In the genomic region with DNA sequence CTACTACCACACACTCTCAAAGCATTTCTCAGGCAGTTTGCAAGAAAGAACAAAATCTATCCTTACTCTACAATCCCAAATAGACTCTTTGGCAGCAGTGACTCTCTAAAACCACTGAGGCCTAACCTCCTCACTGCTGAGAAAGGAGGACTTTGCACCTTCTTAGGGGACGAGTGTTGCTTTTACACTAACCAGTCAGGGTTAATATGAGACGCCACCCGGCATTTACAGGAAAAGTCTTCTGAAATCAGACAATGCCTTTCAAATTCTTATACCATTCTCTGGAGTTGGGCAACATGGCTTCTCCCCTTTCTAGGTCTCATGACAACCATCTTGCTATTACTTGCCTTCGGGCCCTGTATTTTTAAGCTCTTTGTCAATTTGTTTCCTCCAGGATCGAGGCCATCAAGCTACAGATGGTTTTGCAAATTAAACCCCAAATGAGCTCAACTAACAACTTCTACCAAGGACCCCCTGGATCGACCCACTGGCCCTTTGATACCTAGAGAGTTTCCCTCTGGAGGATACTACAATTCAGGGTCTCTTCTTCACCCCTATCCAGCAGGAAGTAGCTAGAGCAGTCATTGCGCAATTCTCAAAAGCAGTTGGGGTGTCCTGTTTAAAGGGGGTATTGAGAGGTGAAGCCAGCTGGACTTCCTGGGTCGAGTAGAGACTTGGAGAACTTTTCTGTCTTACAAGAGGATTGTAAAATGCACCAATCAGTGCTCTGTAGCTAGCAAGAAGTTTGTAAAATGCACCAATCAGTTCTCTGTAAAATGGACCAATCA, we compare ENCODE assay signal across 20 cellular contexts. TPM values are rescaled to one million over a fixed set of nuclear protein-coding genes. Genes with fewer than 3 reads are reported as not detected.
DNase-seq lines count a peak whose midpoint lies in the region; ATAC-seq, FAIRE-seq and TF ChIP-seq lines count a peak whose summit lies in the region.
"Had no signal": no experiment of that assay in that cellular context is flagged by ENCODE, and none has a peak within 500 bp of the region (broad histone marks: within the 10 kb centered on the region; RNA-seq: fewer than 3 reads in every experiment).

No MANE protein-coding gene starts in this region.

- H3K36me3 ChIP-seq in HepG2 (replicated peaks in 1 of 2; ENCODE audit: control insufficient read depth in 1 of 2, insufficient read depth in 2 of 2, low read length in 2 of 2) (no peaks in the 10 kb centered on the region), right lobe of liver (no peaks in the 10 kb centered on the region), K562 (ENCODE audit: control insufficient read depth, insufficient read depth, low read length) (no peaks in the 10 kb centered on the region)

- DNase-seq in HepG2 (ENCODE audit: low spot score) (no peak), right lobe of liver (no peak), K562 (ENCODE audit: extremely low read depth in 1 of 4, low spot score in 3 of 4) (no peak), memory B cell (ENCODE audit: low spot score in 2 of 2) (no peak), lower leg skin (ENCODE audit: low spot score in 2 of 2) (no peak), natural killer cell (no peak)
- DNase-seq in activated naive CD8-positive, alpha-beta T cell treated with anti-CD3 and anti-CD28 coated beads, Interleukin-2, amount 50 U/mL, for 24 hours = no peak
- DNase-seq: ACHN; CD8-positive, alpha-beta T cell; COR-L47; DMS153; DND-41; GDM1 had no signal

- no peaks in the 10 kb centered on the region for H3K9me1 ChIP-seq in K562 (ENCODE audit: control insufficient read depth, insufficient read depth, low read length)

- H3K4me1 ChIP-seq in HepG2 (ENCODE audit: insufficient read depth, low read length) (peaks cover 8% of the 10 kb centered on the region; the same call in 1 of the 2 replicates), right lobe of liver (peaks cover 0 to 28% (median 0%) of the 10 kb centered on the region in 4 donors), K562 (replicated peaks in 1 of 2; ENCODE audit: control insufficient read depth in 2 of 2, insufficient read depth in 2 of 2, low read length in 2 of 2) (no peaks in the 10 kb centered on the region)

- POLR2A ChIA-PET in HepG2 (lab: Yijun Ruan, JAX) = no interaction called here
- POLR2A ChIA-PET in K562 (lab: Yijun Ruan, JAX) = no interaction called here

- no peak overlapping the region for H3K4me3 Mint-ChIP-seq in memory B cell
- H3K4me3 Mint-ChIP-seq in activated naive CD8-positive, alpha-beta T cell treated with anti-CD3 and anti-CD28 coated beads, Interleukin-2, amount 50 U/mL, for 24 hours = no peak overlapping the region
- no peak overlapping the region for H3K4me3 Mint-ChIP-seq in natural killer cell
- H3K4me3 Mint-ChIP-seq: CD14-positive monocyte; CD8-positive, alpha-beta T cell had no signal

- intact Hi-C loops in HepG2 (cut with micrococcal nuclease; ENCODE audit: unreplicated experiment) (loop anchor here (10.0 kb wide), 1 partner anchor 347 kb away; no protein-coding TSS in a partner anchor), right lobe of liver (cut with DNase I) (no loop called here), K562 (cut with micrococcal nuclease) (loop anchor here (5.0 kb wide), 1 partner anchor 65 kb away; a partner anchor contains a TSS), lower leg skin (cut with DNase I; ENCODE audit: low total_unique reads) (loop anchor here (10.0 kb wide), 1 partner anchor 67 kb away; a partner anchor contains a TSS), natural killer cell (cut with micrococcal nuclease) (loop anchor here (5.0 kb wide), 4 partner anchors 345 to 1300 kb away; a partner anchor contains a TSS)

- H3K4me3 ChIP-seq in HepG2 (replicated peaks in 1 of 3; ENCODE audit: insufficient read depth in 1 of 3, low read depth in 2 of 3, low read length in 3 of 3) (no peak overlapping the region), right lobe of liver (no peak overlapping the region), K562 (no peak overlapping the region), lower leg skin (ENCODE audit: low read depth, poor library complexity, severe bottlenecking) (no peak overlapping the region)

- H3K9me3 Mint-ChIP-seq in memory B cell (no peaks in the 10 kb centered on the region), natural killer cell (no peaks in the 10 kb centered on the region)
- H3K9me3 Mint-ChIP-seq in activated naive CD8-positive, alpha-beta T cell treated with anti-CD3 and anti-CD28 coated beads, Interleukin-2, amount 50 U/mL, for 24 hours = no peaks in the 10 kb centered on the region
- H3K9me3 Mint-ChIP-seq: CD8-positive, alpha-beta T cell; IgD-negative memory B cell had no signal

- WGBS in HepG2 (ENCODE audit: low lambda C conversion rate) = 31% methylated on average over 8 of the region's 8 CpGs
- 76% methylated on average over 5 of the region's 8 CpGs for WGBS in right lobe of liver (ENCODE audit: insufficient coverage, low coverage, low lambda C conversion rate, missing lambda C conversion rate)
- 3% methylated on average over 8 of the region's 8 CpGs for WGBS in K562 (ENCODE audit: insufficient coverage, low coverage, missing lambda C conversion rate)
- WGBS in lower leg skin, 2 donors = 86 to 92% methylated on average over 8 of the region's 8 CpGs

- in situ Hi-C loops in HepG2 (cut with HindIII; ENCODE audit: extremely low pct_ligation_motif_present, low pct_unique_long_range_greater_than_20kb) = no loop called here
- in situ Hi-C loops in K562 (cut with MboI) = no loop called here

- H3K27me3 ChIP-seq in HepG2 (ENCODE audit: control insufficient read depth in 1 of 2, insufficient read depth in 2 of 2, low read length in 2 of 2) = no peaks in the 10 kb centered on the region
- no peaks in the 10 kb centered on the region for H3K27me3 ChIP-seq in right lobe of liver
- H3K27me3 ChIP-seq in K562 (ENCODE audit: control insufficient read depth in 2 of 2, insufficient read depth in 2 of 2, low read length in 2 of 2) = no peaks in the 10 kb centered on the region

- H3K36me3 Mint-ChIP-seq in memory B cell = no peaks in the 10 kb centered on the region
- no peaks in the 10 kb centered on the region for H3K36me3 Mint-ChIP-seq in activated naive CD8-positive, alpha-beta T cell treated with anti-CD3 and anti-CD28 coated beads, Interleukin-2, amount 50 U/mL, for 24 hours (ENCODE audit: low read depth)
- H3K36me3 Mint-ChIP-seq in natural killer cell = no peaks in the 10 kb centered on the region
- H3K36me3 Mint-ChIP-seq: CD14-positive monocyte; CD8-positive, alpha-beta T cell; IgD-negative memory B cell had no signal

- FAIRE-seq in HepG2 (lab: Jason Lieb, UNC) (no peak), K562 (lab: Jason Lieb, UNC) (no peak)
- FAIRE-seq: D721Med, GM12892 had no signal

- no peaks in the 10 kb centered on the region for H4K20me1 ChIP-seq in HepG2 (ENCODE audit: insufficient read depth, low read length)
- no peaks in the 10 kb centered on the region for H4K20me1 ChIP-seq in K562 (replicated peaks; ENCODE audit: control insufficient read depth, insufficient read depth, low read length)

- peaks cover 4% of the 10 kb centered on the region for H3K4me1 Mint-ChIP-seq in memory B cell
- H3K4me1 Mint-ChIP-seq in activated naive CD8-positive, alpha-beta T cell treated with anti-CD3 and anti-CD28 coated beads, Interleukin-2, amount 50 U/mL, for 24 hours = peaks cover 22% of the 10 kb centered on the region
- peaks cover 16 to 18% of the 10 kb centered on the region in 2 donors for H3K4me1 Mint-ChIP-seq in natural killer cell

- H3K79me2 ChIP-seq in HepG2 (ENCODE audit: insufficient read depth, low read length) (no peaks in the 10 kb centered on the region), K562 (ENCODE audit: control insufficient read depth, insufficient read depth, low read length) (no peaks in the 10 kb centered on the region)

- no peak overlapping the region for H3K9ac ChIP-seq in HepG2 (ENCODE audit: insufficient read depth, low read depth, low read length)
- H3K9ac ChIP-seq in K562 (ENCODE audit: insufficient read depth in 1 of 2, low read depth in 2 of 2, low read length in 2 of 2) = no peak overlapping the region

- H2AFZ ChIP-seq in HepG2 (ENCODE audit: low read length) = no peak overlapping the region
- no peak overlapping the region for H2AFZ ChIP-seq in K562 (ENCODE audit: low read depth, low read length)

- CTCF ChIA-PET in HepG2 (lab: Yijun Ruan, JAX; ENCODE audit: low intra/inter-chr PET ratio, low total read pairs) = no interaction called here
- CTCF ChIA-PET in K562 (lab: Yijun Ruan, JAX; ENCODE audit: low intra/inter-chr PET ratio) = no interaction called here

- no peak overlapping the region for H3K27ac ChIP-seq in HepG2 (ENCODE audit: extremely low read length, insufficient read depth, low read length)
- H3K27ac ChIP-seq in right lobe of liver = no peak overlapping the region
- no peak overlapping the region for H3K27ac ChIP-seq in K562 (ENCODE audit: extremely low read depth, low read depth, low read length)
- H3K27ac ChIP-seq: 22Rv1 had no signal

- TF ChIP-seq RAD21 in HepG2 (CRISPR knock-in tag; IDR thresholded peaks at IDR 0.05) = no peak
- TF ChIP-seq RAD21 in K562 (CRISPR knock-in tag; conservative IDR thresholded peaks at IDR 0.05 in 1 of 2, IDR thresholded peaks at IDR 0.05 in 1 of 2) = no peak

- TF ChIP-seq CTCF in HepG2 (CRISPR knock-in tag; IDR thresholded peaks at IDR 0.05) (no peak), right lobe of liver (IDR thresholded peaks at IDR 0.05) (no peak), K562 (IDR thresholded peaks at IDR 0.05 in 2 of 3, conservative IDR thresholded peaks at IDR 0.05 in 1 of 3; ENCODE audit: insufficient read depth in 2 of 3, low read depth in 1 of 3, low read length in 3 of 3) (no peak), lower leg skin (IDR thresholded peaks at IDR 0.05) (no peak), natural killer cell (IDR thresholded peaks at IDR 0.05) (no peak)

- BruUV-seq in HepG2 (replicated peaks; lab: Mats Ljungman, UMichigan) = no TSS peak
- BruUV-seq in K562 (replicated peaks; lab: Mats Ljungman, UMichigan) = no TSS peak

- H3K27me3 Mint-ChIP-seq in memory B cell (no peaks in the 10 kb centered on the region), natural killer cell (ENCODE audit: low read depth in 2 of 2) (no peaks in the 10 kb centered on the region)
- no peaks in the 10 kb centered on the region for H3K27me3 Mint-ChIP-seq in activated naive CD8-positive, alpha-beta T cell treated with anti-CD3 and anti-CD28 coated beads, Interleukin-2, amount 50 U/mL, for 24 hours
- H3K27me3 Mint-ChIP-seq: IgD-negative memory B cell had no signal

- no peaks in the 10 kb centered on the region for H3K9me3 ChIP-seq in HepG2 (ENCODE audit: low read length)
- no peaks in the 10 kb centered on the region for H3K9me3 ChIP-seq in right lobe of liver
- no peaks in the 10 kb centered on the region for H3K9me3 ChIP-seq in K562 (replicated peaks; ENCODE audit: control insufficient read depth, insufficient read depth, low read depth, low read length)

- H3K4me2 ChIP-seq in HepG2 (ENCODE audit: low read depth, low read length) = no peak overlapping the region
- no peak overlapping the region for H3K4me2 ChIP-seq in K562 (ENCODE audit: insufficient read depth, low read length)

- TF ChIP-seq EP300 in HepG2 (IDR thresholded peaks at IDR 0.05; ENCODE audit: low read depth in 2 of 2, low read length in 2 of 2) (no peak), HepG2 (CRISPR knock-in tag; IDR thresholded peaks at IDR 0.05; ENCODE audit: borderline replicate concordance) (no peak), K562 (IDR thresholded peaks at IDR 0.05; ENCODE audit: low read length) (no peak)

- no peak for ATAC-seq in HepG2
- no peak for ATAC-seq in right lobe of liver
- no peak for ATAC-seq in K562
- ATAC-seq in memory B cell (ENCODE audit: low read depth) = no peak
- no peak for ATAC-seq in GM21515 (IDR thresholded peaks at IDR 0.05; ENCODE audit: unreplicated experiment)
- ATAC-seq in activated naive CD8-positive, alpha-beta T cell treated with anti-CD3 and anti-CD28 coated beads, Interleukin-2, amount 50 U/mL, for 24 hours = no peak
- ATAC-seq in natural killer cell = no peak
- ATAC-seq: CD8-positive, alpha-beta T cell; HCT116 had no signal

- TF ChIP-seq POLR2A in HepG2 (IDR thresholded peaks at IDR 0.05; ENCODE audit: insufficient read depth in 1 of 2, low read depth in 2 of 2, low read length in 2 of 2) = no peak
- no peak for TF ChIP-seq POLR2A in right lobe of liver (IDR thresholded peaks at IDR 0.05)
- no peak for TF ChIP-seq POLR2A in K562 (conservative IDR thresholded peaks at IDR 0.05)
- TF ChIP-seq POLR2A in lower leg skin (IDR thresholded peaks at IDR 0.05) = no peak

- H3K27ac Mint-ChIP-seq in memory B cell (peak overlapping the region; percentile 17), natural killer cell (peak overlapping the region in 1 of 2 donors; percentile 74)
- no peak overlapping the region for H3K27ac Mint-ChIP-seq in activated naive CD8-positive, alpha-beta T cell treated with anti-CD3 and anti-CD28 coated beads, Interleukin-2, amount 50 U/mL, for 24 hours
- H3K27ac Mint-ChIP-seq: CD8-positive, alpha-beta T cell; IgD-negative memory B cell had no signal

RNA-seq across cellular contexts. Expression of a gene that starts 2.0 kb away (rescaled TPM):
- total RNA-seq in HepG2 (2016; rRNA removed; fragmentation: Illumina TruSeq; extraction: Trizol) (0.07 and 0.36 TPM in 2 replicates), right lobe of liver (10 to 100 TPM; 12.8 to 32.7 (median 20.0) TPM), K562 (2014; rRNA removed) (not detected in 2 replicates), K562 (2014; rRNA removed; fragmentation: Illumina TruSeq; extraction: Trizol) (0.13 and 0.62 TPM in 2 replicates), K562 (2015; rRNA removed; fragmentation: Illumina TruSeq; extraction: Trizol) (0.25 and 0.30 TPM in 2 replicates), K562 (2021) (0.27 and 0.49 TPM in 2 replicates), lower leg skin (1 to 10 TPM; 2.3 to 4.7 (median 3.2) TPM), natural killer cell (1 to 10 TPM; 3.2 to 3.8 (median 3.6) TPM)
- total RNA-seq in HepG2 (2016; cell fraction: cytosol; rRNA removed; fragmentation: Illumina TruSeq; extraction: Trizol; ENCODE audit: low read depth) = not detected in 2 replicates
- total RNA-seq in HepG2 (2016; cell fraction: insoluble cytoplasmic fraction; rRNA removed; fragmentation: Illumina TruSeq; extraction: Trizol) = 0.37 and 0.56 TPM in 2 replicates
- total RNA-seq in HepG2 (2016; cell fraction: membrane; rRNA removed; fragmentation: Illumina TruSeq; extraction: Trizol) = 0.06 and 0.17 TPM in 2 replicates
- total RNA-seq in HepG2 (2016; cell fraction: nucleus; rRNA removed; fragmentation: Illumina TruSeq; extraction: Trizol) = 0.34 TPM in 1 of 2 replicates, not detected in the other
- polyA plus RNA-seq in HepG2 (2011; rRNA removed) (0.10 and 0.29 TPM in 2 replicates), K562 (2011; rRNA removed) (0.38 TPM in 1 of 2 replicates, not detected in the other), K562 (2014; fragmentation: Illumina TruSeq; extraction: Trizol) (0.08 and 0.54 TPM in 2 replicates), K562 (2014; fragmentation: Nextera tagmentation; extraction: Ambion mirVana) (1 to 10 TPM in 1 of 2 experiments, under 1 TPM in 1; 0.83 to 1.1 TPM), K562 (2014; rRNA removed) (0.22 TPM in 1 of 2 replicates, not detected in the other)
- polyA plus RNA-seq in HepG2 (2011; cell fraction: cytosol; rRNA removed) = 0.10 and 0.11 TPM in 2 replicates
- 0.05 TPM in 1 of 2 replicates, not detected in the other for polyA plus RNA-seq in HepG2 (2011; cell fraction: nucleus; rRNA removed)
- 0.17 and 0.34 TPM in 2 replicates for polyA plus RNA-seq in HepG2 (2012)
- not detected in 2 replicates for polyA plus RNA-seq in HepG2 (2016; cell fraction: cytosol; fragmentation: Illumina TruSeq; extraction: Trizol; ENCODE audit: low read depth)
- polyA plus RNA-seq in HepG2 (2016; cell fraction: insoluble cytoplasmic fraction; fragmentation: Illumina TruSeq; extraction: Trizol; ENCODE audit: low read depth) = 0.40 and 0.42 TPM in 2 replicates
- polyA plus RNA-seq in HepG2 (2016; cell fraction: membrane; fragmentation: Illumina TruSeq; extraction: Trizol; ENCODE audit: low read depth) = not detected in 2 replicates
- polyA plus RNA-seq in HepG2 (2016; cell fraction: nucleus; fragmentation: Illumina TruSeq; extraction: Trizol; ENCODE audit: insufficient read depth, low read depth) = not detected in 2 replicates
- polyA minus RNA-seq in HepG2 (2011; rRNA and poly(A)+ RNA removed; ENCODE audit: low replicate concordance) = 0.07 TPM in 1 of 2 replicates, not detected in the other
- not detected in 2 replicates for polyA minus RNA-seq in HepG2 (2011; cell fraction: cytosol; rRNA and poly(A)+ RNA removed)
- polyA minus RNA-seq in HepG2 (2011; cell fraction: nucleus; rRNA and poly(A)+ RNA removed) = 0.52 TPM in 1 of 2 replicates, not detected in the other
- total RNA-seq in K562 (2011; cell fraction: chromatin; rRNA removed; ENCODE audit: low replicate concordance) = 0.86 TPM in 1 of 2 replicates, not detected in the other
- not detected in 2 replicates for total RNA-seq in K562 (2011; cell fraction: nucleolus; rRNA removed)
- total RNA-seq in K562 (2011; cell fraction: nucleoplasm; rRNA removed) = not detected in 2 replicates
- 0.12 TPM in 1 of 2 replicates, not detected in the other for polyA plus RNA-seq in K562 (2011; cell fraction: cytosol; rRNA removed)
- not detected in 2 replicates for polyA plus RNA-seq in K562 (2011; cell fraction: nucleus; rRNA removed)
- polyA plus RNA-seq in K562 (2012) = 0.52 and 0.97 TPM in 2 replicates
- not detected in 2 replicates for polyA minus RNA-seq in K562 (2011; rRNA and poly(A)+ RNA removed)
- polyA minus RNA-seq in K562 (2011; cell fraction: cytosol; rRNA and poly(A)+ RNA removed) = not detected in 2 replicates
- not detected in 2 replicates for polyA minus RNA-seq in K562 (2011; cell fraction: nucleus; rRNA and poly(A)+ RNA removed)

Comparison
In these comparisons a context has a peak if more than half of its experiments do, and no peak if none do; other contexts are left out.
1. intact Hi-C loops: an anchor here in HepG2 (10.0 kb wide), K562 (5.0 kb wide), lower leg skin (10.0 kb wide) and natural killer cell (5.0 kb wide); none called in right lobe of liver.